14 cellular contexts compared by ENCODE assay signal in the genomic region with DNA sequence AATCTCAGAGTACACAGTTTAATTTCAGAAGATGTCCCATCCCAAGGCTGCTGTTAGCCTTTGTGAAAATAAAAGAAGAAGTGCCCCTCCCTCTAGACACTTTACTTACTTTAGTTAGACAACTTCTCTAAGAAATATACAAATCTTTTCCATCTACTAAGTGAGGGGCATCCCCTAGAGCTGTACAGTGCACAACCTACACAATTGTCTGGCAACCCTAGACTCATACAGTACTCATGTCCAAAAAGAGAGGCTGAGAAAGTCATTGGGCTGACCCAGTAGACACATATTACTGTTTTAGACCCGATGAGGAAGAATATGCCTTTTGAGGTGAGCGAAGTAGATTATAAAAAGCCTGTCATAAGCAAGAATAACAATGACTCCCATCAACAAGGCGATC.
DNase-seq lines count a peak whose midpoint lies in the region; ATAC-seq, FAIRE-seq and TF ChIP-seq lines count a peak whose summit lies in the region.
"Had no signal": no experiment of that assay in that cellular context is flagged by ENCODE, and none has a peak within 500 bp of the region (broad histone marks: within the 10 kb centered on the region; RNA-seq: fewer than 3 reads in every experiment).

No MANE protein-coding gene starts in this region.

- intact Hi-C loops in GM12878 (cut with micrococcal nuclease; ENCODE audit: unreplicated experiment) (loop anchor here (10.0 kb wide), 2 partner anchors 593 to 677 kb away; a partner anchor contains a TSS), colonic mucosa (cut with DNase I) (no loop called here)

- no peak overlapping the region for H2AFZ ChIP-seq in GM12878 (ENCODE audit: control insufficient read depth, low read depth, low read length)
- H2AFZ ChIP-seq: GM23338 had no signal

- H3K4me1 ChIP-seq in GM12878 (ENCODE audit: control insufficient read depth, insufficient read depth, low read length) (no peaks in the 10 kb centered on the region), colonic mucosa (no peaks in the 10 kb centered on the region)

- peak overlapping the region; percentile 53; the same call in 1 of the 2 replicates for H3K4me2 ChIP-seq in GM12878 (ENCODE audit: control insufficient read depth, insufficient read depth)
- H3K4me2 ChIP-seq: GM23338 had no signal

- H3K9ac ChIP-seq in GM12878 (ENCODE audit: control insufficient read depth, insufficient read depth, low read length) (no peak overlapping the region), colonic mucosa (ENCODE audit: low read depth in 2 of 2, low read length in 2 of 2) (no peak overlapping the region)

- no peaks in the 10 kb centered on the region; the same call in 2 of the 3 replicates for H3K9me3 ChIP-seq in GM12878 (replicated peaks; ENCODE audit: control insufficient read depth, insufficient read depth, low read length)
- no peaks in the 10 kb centered on the region for H3K9me3 ChIP-seq in colonic mucosa

- TF ChIP-seq POLR2A in GM12878 (IDR thresholded peaks at IDR 0.05; ENCODE audit: low read depth, low read length): no peak

- WGBS in GM12878 (ENCODE audit: insufficient coverage, insufficient replicate concordance, low lambda C conversion rate, missing lambda C conversion rate): 0% methylated on average over 3 of the region's 3 CpGs

- TF ChIP-seq EP300 in GM12878 (IDR thresholded peaks at IDR 0.05; ENCODE audit: borderline replicate concordance in 1 of 2, control insufficient read depth in 1 of 2, low read depth in 2 of 2, low read length in 2 of 2): no peak

- DNase-seq in GM18507 (ENCODE audit: extremely low spot score, insufficient read length, low read depth) (no peak), GM12878 (ENCODE audit: low read depth, low spot score) (no peak), Ammon's horn (ENCODE audit: low spot score) (no peak), colonic mucosa (no peak)
- DNase-seq: ACHN; C1 segment of cervical spinal cord; Calu3; CD4-positive, alpha-beta T cell; DMS 273 treated with DMSO at 0.1 percent for 48 hours; H7 had no signal

- H4K20me1 ChIP-seq in GM12878 (ENCODE audit: control insufficient read depth, insufficient read depth): no peaks in the 10 kb centered on the region

- H3K27ac ChIP-seq in GM12878 (ENCODE audit: control insufficient read depth, insufficient read depth) (no peak overlapping the region), colonic mucosa (no peak overlapping the region)

- CTCF ChIA-PET in GM12878 (lab: Yijun Ruan, JAX): interaction anchor here (1.2 to 4.5 kb wide), 5 partner anchors 9 to 86 kb away, joined by 3 to 19 read pairs (median 4); no protein-coding TSS in a partner anchor

- no peaks in the 10 kb centered on the region for H3K27me3 ChIP-seq in GM12878 (replicated peaks in 1 of 2; ENCODE audit: control insufficient read depth in 2 of 2, insufficient read depth in 2 of 2, low read length in 1 of 2)
- H3K27me3 ChIP-seq in colonic mucosa: no peaks in the 10 kb centered on the region

- RAD21 ChIA-PET in GM12878 (lab: Charles Lee; ENCODE audit: unreplicated experiment): interaction anchor here (1.1 to 6.7 kb wide), 11 partner anchors 32 to 294 kb away, joined by 3 to 47 read pairs (median 4); no protein-coding TSS in a partner anchor

- FAIRE-seq in GM18507 (lab: Jason Lieb, UNC) (peak; percentile 67), GM12878 (lab: Jason Lieb, UNC) (no peak)

- H3K79me2 ChIP-seq in GM12878 (ENCODE audit: control insufficient read depth, insufficient read depth, low read length): peaks cover 6% of the 10 kb centered on the region; the same call in 1 of the 2 replicates

- peak; percentile 45 for ATAC-seq in GM21360 (IDR thresholded peaks at IDR 0.05; ENCODE audit: unreplicated experiment)
- peak; percentile 53 for ATAC-seq in HG02852 (IDR thresholded peaks at IDR 0.05; ENCODE audit: unreplicated experiment)
- ATAC-seq in GM12878: peak; percentile 44
- no peak for ATAC-seq in GM19324 (IDR thresholded peaks at IDR 0.05; ENCODE audit: low FRiP score, unreplicated experiment)
- ATAC-seq: GM23338 had no signal

- POLR2A ChIA-PET in GM12878 (lab: Charles Lee): interaction anchor here (0.6 to 2.0 kb wide), 6 partner anchors 16 to 292 kb away, joined by 3 to 6 read pairs (median 3); no protein-coding TSS in a partner anchor

- H3K4me3 ChIP-seq in GM12878 (no peak overlapping the region), colonic mucosa (no peak overlapping the region)
- H3K4me3 ChIP-seq: GM23338 had no signal

- BruUV-seq in GM12878 (replicated peaks; lab: Mats Ljungman, UMichigan): no TSS peak

- TF ChIP-seq CTCF in GM12878 (IDR thresholded peaks at IDR 0.05 in 2 of 3, conservative IDR thresholded peaks at IDR 0.05 in 1 of 3; ENCODE audit: control insufficient read depth in 2 of 3, extremely low read depth in 1 of 3, insufficient read depth in 1 of 3, low read depth in 3 of 3, low read length in 3 of 3) (no peak), colonic mucosa (IDR thresholded peaks at IDR 0.05) (no peak)

- in situ Hi-C loops in GM12878 (cut with MboI): no loop called here

- SMC1A ChIA-PET in GM12878 (lab: Charles Lee; ENCODE audit: uncharacterized antibody, unreplicated experiment): interaction anchor here (0.6 to 8.0 kb wide), 12 partner anchors 8 to 1510 kb away, joined by 3 to 77 read pairs (median 10); no protein-coding TSS in a partner anchor

- H3K36me3 ChIP-seq in GM12878 (ENCODE audit: control insufficient read depth in 2 of 2, insufficient read depth in 2 of 2, low read length in 1 of 2) (no peaks in the 10 kb centered on the region), colonic mucosa (no peaks in the 10 kb centered on the region)

- TF ChIP-seq RAD21 in GM12878 (IDR thresholded peaks at IDR 0.05; ENCODE audit: insufficient read depth, low read depth, low read length): no peak

TF ChIP-seq in GM12878, 131 proteins besides CTCF, POLR2A, EP300 and RAD21:
- TF ChIP-seq TCF3 (IDR thresholded peaks at IDR 0.05; ENCODE audit: borderline replicate concordance, insufficient read depth, low read depth, low read length) (no peak), RCOR1 (conservative IDR thresholded peaks at IDR 0.05; ENCODE audit: low read depth, low read length) (no peak), EED (IDR thresholded peaks at IDR 0.05; ENCODE audit: low read depth) (no peak), CBFB (IDR thresholded peaks at IDR 0.05; ENCODE audit: low read depth) (no peak), NBN (IDR thresholded peaks at IDR 0.05) (no peak), MTA2 (IDR thresholded peaks at IDR 0.05; ENCODE audit: low read depth) (no peak), RBBP5 (conservative IDR thresholded peaks at IDR 0.05) (no peak)
- TF ChIP-seq, protein P1, sequence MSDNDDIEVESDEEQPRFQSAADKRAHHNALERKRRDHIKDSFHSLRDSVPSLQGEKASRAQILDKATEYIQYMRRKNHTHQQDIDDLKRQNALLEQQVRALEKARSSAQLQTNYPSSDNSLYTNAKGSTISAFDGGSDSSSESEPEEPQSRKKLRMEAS (IDR thresholded peaks at IDR 0.05; ENCODE audit: low read depth, low read length): no peak
- TF ChIP-seq, protein P2, sequence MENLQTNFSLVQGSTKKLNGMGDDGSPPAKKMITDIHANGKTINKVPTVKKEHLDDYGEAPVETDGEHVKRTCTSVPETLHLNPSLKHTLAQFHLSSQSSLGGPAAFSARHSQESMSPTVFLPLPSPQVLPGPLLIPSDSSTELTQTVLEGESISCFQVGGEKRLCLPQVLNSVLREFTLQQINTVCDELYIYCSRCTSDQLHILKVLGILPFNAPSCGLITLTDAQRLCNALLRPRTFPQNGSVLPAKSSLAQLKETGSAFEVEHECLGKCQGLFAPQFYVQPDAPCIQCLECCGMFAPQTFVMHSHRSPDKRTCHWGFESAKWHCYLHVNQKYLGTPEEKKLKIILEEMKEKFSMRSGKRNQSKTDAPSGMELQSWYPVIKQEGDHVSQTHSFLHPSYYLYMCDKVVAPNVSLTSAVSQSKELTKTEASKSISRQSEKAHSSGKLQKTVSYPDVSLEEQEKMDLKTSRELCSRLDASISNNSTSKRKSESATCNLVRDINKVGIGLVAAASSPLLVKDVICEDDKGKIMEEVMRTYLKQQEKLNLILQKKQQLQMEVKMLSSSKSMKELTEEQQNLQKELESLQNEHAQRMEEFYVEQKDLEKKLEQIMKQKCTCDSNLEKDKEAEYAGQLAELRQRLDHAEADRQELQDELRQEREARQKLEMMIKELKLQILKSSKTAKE (IDR thresholded peaks at IDR 0.05; ENCODE audit: low read depth, poor library complexity, severe bottlenecking): no peak
